ENCODE assay signal across 31 cellular contexts in genomic region chr14:94569381-94570001, GRCh38. TPM values are rescaled to one million over a fixed set of nuclear protein-coding genes. Genes with fewer than 3 reads are reported as not detected.
"Had no signal": no experiment of that assay in that cellular context is flagged by ENCODE, and none has a peak within 500 bp of the region (broad histone marks: within the 10 kb centered on the region; RNA-seq: fewer than 3 reads in every experiment).

No MANE protein-coding gene starts in this region.

- FAIRE-seq: bronchial epithelial cell, TTC549 had no signal

- ATAC-seq: activated naive CD4-positive, alpha-beta T cell treated with anti-CD3 and anti-CD28 coated beads, Interleukin-2, amount 50 U/mL, for 72 hours; activated T-cell treated with anti-CD3 and anti-CD28 coated beads, Interleukin-2, amount 50 U/mL, for 4 hours; Panc1 had no signal

- H3K9me3 ChIP-seq: adrenal gland, MG63, SJCRH30 had no signal

- H3K27ac ChIP-seq: adrenal gland, SJCRH30, SK-N-MC had no signal

- H3K4me3 ChIP-seq: adrenal gland, MG63, SJCRH30, SK-N-MC had no signal

- H3K36me3 ChIP-seq: adrenal gland, MG63, SJCRH30 had no signal

- H3K27me3 ChIP-seq: adrenal gland, MG63, SJCRH30 had no signal

- DNase-seq: activated CD4-positive, alpha-beta memory T cell treated with anti-CD3 and anti-CD28 coated beads for 36 hours; activated CD4-positive, alpha-beta T cell treated with anti-CD3 and anti-CD28 coated beads, Interleukin-2, amount 10 ng/mL, durations not matched to agents 7 days and 5 days; activated CD8-positive, alpha-beta memory T cell treated with anti-CD3 and anti-CD28 coated beads, Interleukin-2, amount 50 U/mL, for 4 hours; activated gamma-delta T cell treated with Interleukin-2 at 50 U/mL for 16 hours; activated naive CD4-positive, alpha-beta T cell treated with anti-CD3 and anti-CD28 coated beads for 36 hours; activated T-cell treated with anti-CD3 and anti-CD28 coated beads for 4 hours; activated T-cell treated with anti-CD3 and anti-CD28 coated beads, Interleukin-2, amount 50 U/mL, for 4 hours; central memory CD4-positive, alpha-beta T cell; Kasumi-1; KG1; MG63; NCI-H1048; NCI-H1105 treated with DMSO at 0.1 percent for 48 hours; NCI-H1436; NCI-H1694; NCI-H1930; NCI-H345; NCI-H524 treated with DMSO at 0.1 percent for 48 hours; SHP77; SJCRH30 had no signal

- H3K4me1 ChIP-seq: adrenal gland, SJCRH30 had no signal

RNA-seq across cellular contexts. Expression of gene SERPINA4, which starts 8.2 kb away (rescaled TPM):
- total RNA-seq: activated CD4-positive, alpha-beta memory T cell treated with anti-CD3 and anti-CD28 coated beads for 36 hours; activated CD4-positive, alpha-beta T cell treated with anti-CD3 and anti-CD28 coated beads, Interleukin-2, amount 10 ng/mL, durations not matched to agents 7 days and 5 days; activated naive CD4-positive, alpha-beta T cell treated with anti-CD3 and anti-CD28 coated beads for 36 hours; activated naive CD4-positive, alpha-beta T cell treated with anti-CD3 and anti-CD28 coated beads, Interleukin-2, amount 50 U/mL, for 72 hours; activated T-cell treated with anti-CD3 and anti-CD28 coated beads, Interleukin-2, amount 50 U/mL, for 4 hours; activated T-helper 1 cell treated with anti-CD3 and anti-CD28 coated beads, Interleukin-12 subunit alpha, Interleukin-12 subunit beta, Interleukin-2, Interleukin-4 antibody, amounts not matched to agents 30 ng/mL and 10 ng/mL and 1 ng/mL, durations not matched to agents 14 hours and 24 hours and 36 hours; bronchial epithelial cell; NCI-H460; RPMI7951; SJCRH30; T-helper 1 cell treated with Interleukin-12 subunit alpha and Interleukin-12 subunit beta and Interleukin-4 antibody, amounts not matched to agents 30 ng/mL and 1 ng/mL, for 36 hours; T-helper 2 cell treated with Interferon-gamma antibody and Interleukin-4, amounts not matched to agents 100 ng/mL and 5 ng/mL, for 36 hours had no signal
- polyA plus RNA-seq: adrenal gland had no signal

RNA-seq across cellular contexts. Expression of gene SERPINA5, which starts 11.7 kb away (rescaled TPM):
- total RNA-seq: activated CD4-positive, alpha-beta memory T cell treated with anti-CD3 and anti-CD28 coated beads for 36 hours; activated CD4-positive, alpha-beta T cell treated with anti-CD3 and anti-CD28 coated beads, Interleukin-2, amount 10 ng/mL, durations not matched to agents 7 days and 5 days; activated naive CD4-positive, alpha-beta T cell treated with anti-CD3 and anti-CD28 coated beads for 36 hours; activated naive CD4-positive, alpha-beta T cell treated with anti-CD3 and anti-CD28 coated beads, Interleukin-2, amount 50 U/mL, for 72 hours; activated T-helper 1 cell treated with anti-CD3 and anti-CD28 coated beads, Interleukin-12 subunit alpha, Interleukin-12 subunit beta, Interleukin-2, Interleukin-4 antibody, amounts not matched to agents 30 ng/mL and 10 ng/mL and 1 ng/mL, durations not matched to agents 14 hours and 24 hours and 36 hours; bronchial epithelial cell; T-helper 1 cell treated with Interleukin-12 subunit alpha and Interleukin-12 subunit beta and Interleukin-4 antibody, amounts not matched to agents 30 ng/mL and 1 ng/mL, for 36 hours; T-helper 2 cell treated with Interferon-gamma antibody and Interleukin-4, amounts not matched to agents 100 ng/mL and 5 ng/mL, for 36 hours had no signal

RNA-seq across cellular contexts. Expression of gene SERPINA3, which starts 42.7 kb away (rescaled TPM):
- total RNA-seq: activated CD4-positive, alpha-beta memory T cell treated with anti-CD3 and anti-CD28 coated beads for 36 hours; activated CD4-positive, alpha-beta T cell treated with anti-CD3 and anti-CD28 coated beads, Interleukin-2, amount 10 ng/mL, durations not matched to agents 7 days and 5 days; activated naive CD4-positive, alpha-beta T cell treated with anti-CD3 and anti-CD28 coated beads for 36 hours; activated naive CD4-positive, alpha-beta T cell treated with anti-CD3 and anti-CD28 coated beads, Interleukin-2, amount 50 U/mL, for 72 hours; activated T-helper 1 cell treated with anti-CD3 and anti-CD28 coated beads, Interleukin-12 subunit alpha, Interleukin-12 subunit beta, Interleukin-2, Interleukin-4 antibody, amounts not matched to agents 30 ng/mL and 10 ng/mL and 1 ng/mL, durations not matched to agents 14 hours and 24 hours and 36 hours; NCI-H460; SJCRH30; T-helper 1 cell treated with Interleukin-12 subunit alpha and Interleukin-12 subunit beta and Interleukin-4 antibody, amounts not matched to agents 30 ng/mL and 1 ng/mL, for 36 hours; T-helper 2 cell treated with Interferon-gamma antibody and Interleukin-4, amounts not matched to agents 100 ng/mL and 5 ng/mL, for 36 hours had no signal
